ENCODE assay signal across 14 cellular contexts in genomic region chr6:88815491-88815890, GRCh38.
"Had no signal": no experiment of that assay in that cellular context is flagged by ENCODE, and none has a peak within 500 bp of the region (broad histone marks: within the 10 kb centered on the region; RNA-seq: fewer than 3 reads in every experiment).

No MANE protein-coding gene starts in this region.

- FAIRE-seq: pancreas had no signal

- H3K9me3 ChIP-seq: body of pancreas, gastrocnemius medialis, pancreas had no signal

- DNase-seq: activated CD4-positive, alpha-beta T cell treated with anti-CD3 and anti-CD28 coated beads, Interleukin-2, amount 50 U/mL, for 1 hour; activated T-cell treated with anti-CD3 and anti-CD28 coated beads for 4 hours; amniotic stem cell; body of pancreas; cerebellar nuclear complex; gastrocnemius medialis; hippocampal formation; left cardiac atrium; pancreas; stimulated activated CD4-positive, alpha-beta T cell treated with anti-CD3 and anti-CD28 coated beads, Interleukin-2, amount 100 ng/mL, for 24 hours; stimulated activated naive CD4-positive, alpha-beta T cell treated with Interleukin-2 at 50 U/mL for 16 hours; SW 1271 had no signal

- H3K4me1 ChIP-seq: body of pancreas, pancreas had no signal

- H3K27me3 ChIP-seq: body of pancreas, gastrocnemius medialis, pancreas had no signal

- H3K27ac ChIP-seq: body of pancreas, gastrocnemius medialis, pancreas had no signal

- ATAC-seq: activated naive CD4-positive, alpha-beta T cell treated with anti-CD3 and anti-CD28 coated beads, Interleukin-2, amount 50 U/mL, for 72 hours; body of pancreas; gastrocnemius medialis; sciatic nerve had no signal

- H3K36me3 ChIP-seq: gastrocnemius medialis, pancreas had no signal

- H3K4me3 ChIP-seq: body of pancreas, gastrocnemius medialis, pancreas had no signal
